Comparison of ENCODE assay signal across 15 cellular contexts in the genomic region with DNA sequence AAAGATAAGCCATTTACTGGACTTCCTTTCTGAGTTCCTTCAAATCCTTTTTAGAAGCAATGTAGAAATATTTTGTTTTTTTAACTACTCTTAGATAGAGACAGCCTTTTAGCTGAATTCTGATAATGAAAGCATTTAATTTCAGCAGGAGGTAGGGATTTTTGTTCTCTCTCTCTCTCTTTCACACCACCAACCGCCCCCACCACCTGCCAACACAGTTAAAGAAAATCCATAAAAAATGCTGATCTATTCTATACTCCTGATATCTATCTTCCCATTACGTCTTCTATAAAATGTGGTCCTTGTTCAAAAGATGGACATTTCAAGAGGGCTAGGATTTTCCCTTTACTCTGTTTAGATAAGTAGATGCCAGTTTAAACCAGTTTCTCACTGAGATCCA.
A peak's percentile ranks its signal among the peaks of the same experiment; 100 is the strongest.
DNase-seq lines count a peak whose midpoint lies in the region; TF ChIP-seq lines count a peak whose summit lies in the region.
"Had no signal": no experiment of that assay in that cellular context is flagged by ENCODE, and none has a peak within 500 bp of the region (broad histone marks: within the 10 kb centered on the region; RNA-seq: fewer than 3 reads in every experiment).

No MANE protein-coding gene starts in this region.

- H3K4me1 Mint-ChIP-seq in HFFc6 (ENCODE audit: low read depth) (peaks cover 69% of the 10 kb centered on the region), brain (peaks cover 91% of the 10 kb centered on the region), mesothelial cell of epicardium (peaks cover 35% of the 10 kb centered on the region), type B pancreatic cell (ENCODE audit: unreplicated experiment) (peaks cover 8% of the 10 kb centered on the region)
- H3K4me1 Mint-ChIP-seq: B cell; CD4-positive, CD25-positive, alpha-beta regulatory T cell had no signal

- H3K27ac Mint-ChIP-seq in HFFc6 (peak overlapping the region; percentile 32; the same call in 1 of the 2 replicates), brain (peak overlapping the region; percentile 34 to 95 (median 87)), mesothelial cell of epicardium (peak overlapping the region; percentile 52), type B pancreatic cell (no peak overlapping the region)
- H3K27ac Mint-ChIP-seq: B cell; CD4-positive, CD25-positive, alpha-beta regulatory T cell; CD8-positive, alpha-beta T cell had no signal

- no peak for TF ChIP-seq CTCF in HFFc6 (IDR thresholded peaks at IDR 0.05)
- no peak for TF ChIP-seq CTCF in brain (conservative IDR thresholded peaks at IDR 0.05)
- no peak for TF ChIP-seq CTCF in mesothelial cell of epicardium (IDR thresholded peaks at IDR 0.05; ENCODE audit: unreplicated experiment)
- no peak for TF ChIP-seq CTCF in type B pancreatic cell (conservative IDR thresholded peaks at IDR 0.05)

- no peak overlapping the region for H3K4me3 Mint-ChIP-seq in HFFc6
- H3K4me3 Mint-ChIP-seq in brain = peak overlapping the region in 2 of 5 experiments; percentile 6 to 41
- H3K4me3 Mint-ChIP-seq in mesothelial cell of epicardium = no peak overlapping the region
- H3K4me3 Mint-ChIP-seq in type B pancreatic cell = no peak overlapping the region
- H3K4me3 Mint-ChIP-seq: B cell; CD4-positive, CD25-positive, alpha-beta regulatory T cell; CD8-positive, alpha-beta T cell had no signal

- H3K36me3 Mint-ChIP-seq in HFFc6 (ENCODE audit: low read depth) (peaks cover 65% of the 10 kb centered on the region), brain (peaks cover 24% of the 10 kb centered on the region), mesothelial cell of epicardium (peaks cover 9% of the 10 kb centered on the region), type B pancreatic cell (peaks cover 8% of the 10 kb centered on the region)
- H3K36me3 Mint-ChIP-seq: CD4-positive, CD25-positive, alpha-beta regulatory T cell; CD8-positive, alpha-beta T cell had no signal

- H3K27me3 Mint-ChIP-seq in HFFc6 (ENCODE audit: insufficient read depth) (peaks cover 5% of the 10 kb centered on the region), brain (peaks cover 4% of the 10 kb centered on the region), mesothelial cell of epicardium (ENCODE audit: low read depth) (no peaks in the 10 kb centered on the region), type B pancreatic cell (peaks cover 5% of the 10 kb centered on the region)

- no peak for DNase-seq in HFFc6
- DNase-seq in mesothelial cell of epicardium (ENCODE audit: low spot score in 2 of 2, unreplicated experiment in 2 of 2) = no peak
- no peak for DNase-seq in type B pancreatic cell (ENCODE audit: extremely low spot score, unreplicated experiment)
- DNase-seq in NCI-H345 (lab: John Stamatoyannopoulos, UW) = no peak
- no peak for DNase-seq in AG08395 (ENCODE audit: low spot score)
- DNase-seq: Caco-2; CD4-positive, CD25-positive, alpha-beta regulatory T cell; CD8-positive, alpha-beta T cell; DMS153; DND-41; GM23248; H7; HCEC 1CT had no signal

- peaks cover 9% of the 10 kb centered on the region; the same call in 1 of the 2 replicates for H3K9me3 Mint-ChIP-seq in HFFc6
- peaks cover 0 to 7% (median 0%) of the 10 kb centered on the region in 5 experiments for H3K9me3 Mint-ChIP-seq in brain
- no peaks in the 10 kb centered on the region for H3K9me3 Mint-ChIP-seq in mesothelial cell of epicardium
- H3K9me3 Mint-ChIP-seq in type B pancreatic cell = peaks cover 5% of the 10 kb centered on the region
- H3K9me3 Mint-ChIP-seq: CD8-positive, alpha-beta T cell had no signal
